In the genomic region with DNA sequence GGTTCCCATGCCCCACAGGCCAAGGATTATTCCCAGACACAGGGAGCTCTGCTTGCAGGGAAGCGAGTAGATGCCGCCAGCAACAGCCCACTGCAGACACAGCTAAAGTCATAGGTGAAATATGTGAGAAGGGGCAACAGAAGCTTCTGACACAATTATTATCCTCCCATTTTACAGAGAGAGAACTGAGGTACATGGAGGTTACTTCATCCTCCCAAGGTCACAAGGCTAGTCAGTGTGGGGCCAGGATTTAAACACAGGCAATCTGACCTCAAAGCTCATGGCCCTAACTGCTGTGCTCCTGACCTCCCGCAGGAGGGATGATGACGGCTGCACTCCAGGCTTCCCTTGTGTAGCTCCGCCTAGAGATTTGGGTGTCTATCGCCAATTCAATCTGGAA, we compare ENCODE assay signal across 32 cellular contexts. TPM values are rescaled to one million over a fixed set of nuclear protein-coding genes. Genes with fewer than 3 reads are reported as not detected.
"Had no signal": no experiment of that assay in that cellular context is flagged by ENCODE, and none has a peak within 500 bp of the region (broad histone marks: within the 10 kb centered on the region; RNA-seq: fewer than 3 reads in every experiment).

No MANE protein-coding gene starts in this region.

- H3K9me3 Mint-ChIP-seq: activated B cell treated with CpG ODN at 0.5 μM for 24 hours; activated CD4-positive, alpha-beta memory T cell treated with anti-CD3 and anti-CD28 coated beads for 36 hours; activated naive CD4-positive, alpha-beta T cell treated with anti-CD3 and anti-CD28 coated beads, Interleukin-2, amount 10 ng/mL, durations not matched to agents 7 days and 5 days; activated naive CD4-positive, alpha-beta T cell treated with anti-CD3 and anti-CD28 coated beads, Interleukin-2, amount 50 U/mL, for 72 hours; activated naive CD8-positive, alpha-beta T cell treated with anti-CD3 and anti-CD28 coated beads, Interleukin-2, amount 10 ng/mL, durations not matched to agents 7 days and 5 days; activated T-cell treated with anti-CD3 and anti-CD28 coated beads, Interleukin-2, amount 50 U/mL, for 24 hours; activated T-cell treated with anti-CD3 and anti-CD28 coated beads, Interleukin-2, amount 50 U/mL, for 72 hours; brain; central memory CD8-positive, alpha-beta T cell; dendritic cell treated with granulocyte-macrophage colony-stimulating factor and Interleukin-4, amounts not matched to agents 40 ng/mL and 50 ng/mL, for 4 days; endodermal cell; T-helper 2 cell treated with Interferon-gamma antibody and Interleukin-4, amounts not matched to agents 5 μg/mL and 100 μg/mL, for 36 hours had no signal

- H3K9me3 ChIP-seq: ascending aorta, gastrocnemius medialis had no signal

- H3K4me3 ChIP-seq: ascending aorta, coronary artery, dorsolateral prefrontal cortex, gastrocnemius medialis had no signal

- H3K4me1 Mint-ChIP-seq: activated B cell treated with CpG ODN at 0.5 μM for 24 hours; activated naive CD4-positive, alpha-beta T cell treated with anti-CD3 and anti-CD28 coated beads, Interleukin-2, amount 10 ng/mL, durations not matched to agents 7 days and 5 days; activated naive CD8-positive, alpha-beta T cell treated with anti-CD3 and anti-CD28 coated beads, Interleukin-2, amount 10 ng/mL, durations not matched to agents 7 days and 5 days; brain; central memory CD8-positive, alpha-beta T cell; T-helper 17 cell had no signal

- H3K4me3 Mint-ChIP-seq: activated B cell treated with CpG ODN at 0.5 μM for 24 hours; activated CD4-positive, alpha-beta memory T cell treated with anti-CD3 and anti-CD28 coated beads for 36 hours; activated naive CD4-positive, alpha-beta T cell treated with anti-CD3 and anti-CD28 coated beads, Interleukin-2, amount 10 ng/mL, durations not matched to agents 7 days and 5 days; activated naive CD8-positive, alpha-beta T cell treated with anti-CD3 and anti-CD28 coated beads, Interleukin-2, amount 10 ng/mL, durations not matched to agents 7 days and 5 days; activated T-cell treated with anti-CD3 and anti-CD28 coated beads, Interleukin-2, amount 50 U/mL, for 24 hours; activated T-cell treated with anti-CD3 and anti-CD28 coated beads, Interleukin-2, amount 50 U/mL, for 72 hours; brain; central memory CD8-positive, alpha-beta T cell; dendritic cell treated with granulocyte-macrophage colony-stimulating factor and Interleukin-4, amounts not matched to agents 40 ng/mL and 50 ng/mL, for 4 days; endodermal cell; T-helper 17 cell; T-helper 2 cell treated with Interferon-gamma antibody and Interleukin-4, amounts not matched to agents 5 μg/mL and 100 μg/mL, for 36 hours had no signal

- H3K27me3 ChIP-seq: ascending aorta, dorsolateral prefrontal cortex, foreskin keratinocyte, gastrocnemius medialis had no signal

- DNase-seq: activated B cell treated with CpG ODN at 0.5 μM for 24 hours; activated CD4-positive, alpha-beta memory T cell treated with anti-CD3 and anti-CD28 coated beads for 36 hours; activated CD4-positive, alpha-beta T cell treated with anti-CD3 and anti-CD28 coated beads for 48 hours; activated CD4-positive, alpha-beta T cell treated with anti-CD3 and anti-CD28 coated beads, Interleukin-2, amount 50 U/mL, for 1 hour; activated CD8-positive, alpha-beta memory T cell treated with anti-CD3 and anti-CD28 coated beads, Interleukin-2, amount 50 U/mL, for 48 hours; activated gamma-delta T cell; activated naive CD4-positive, alpha-beta T cell; activated naive CD4-positive, alpha-beta T cell treated with anti-CD3 and anti-CD28 coated beads, Interleukin-2, amount 10 ng/mL, durations not matched to agents 7 days and 5 days; activated naive CD8-positive, alpha-beta T cell treated with anti-CD3 and anti-CD28 coated beads, Interleukin-2, amount 10 ng/mL, durations not matched to agents 7 days and 5 days; activated T-cell treated with anti-CD3 and anti-CD28 coated beads for 4 hours; activated T-cell treated with anti-CD3 and anti-CD28 coated beads, Interleukin-2, amount 50 U/mL, for 24 hours; activated T-cell treated with anti-CD3 and anti-CD28 coated beads, Interleukin-2, amount 50 U/mL, for 72 hours; dorsolateral prefrontal cortex; effector memory CD4-positive, alpha-beta T cell; endodermal cell; foreskin keratinocyte; gastrocnemius medialis; glutamatergic neuron; T-helper 1 cell; T-helper 17 cell; T1000; WERI-Rb-1 had no signal

- H3K27ac Mint-ChIP-seq: activated B cell treated with CpG ODN at 0.5 μM for 24 hours; activated CD4-positive, alpha-beta memory T cell treated with anti-CD3 and anti-CD28 coated beads for 36 hours; activated naive CD4-positive, alpha-beta T cell treated with anti-CD3 and anti-CD28 coated beads, Interleukin-2, amount 10 ng/mL, durations not matched to agents 7 days and 5 days; activated naive CD4-positive, alpha-beta T cell treated with anti-CD3 and anti-CD28 coated beads, Interleukin-2, amount 50 U/mL, for 72 hours; activated naive CD8-positive, alpha-beta T cell treated with anti-CD3 and anti-CD28 coated beads, Interleukin-2, amount 10 ng/mL, durations not matched to agents 7 days and 5 days; activated T-cell treated with anti-CD3 and anti-CD28 coated beads, Interleukin-2, amount 50 U/mL, for 24 hours; activated T-cell treated with anti-CD3 and anti-CD28 coated beads, Interleukin-2, amount 50 U/mL, for 72 hours; brain; endodermal cell; T-helper 17 cell; T-helper 2 cell treated with Interferon-gamma antibody and Interleukin-4, amounts not matched to agents 5 μg/mL and 100 μg/mL, for 36 hours had no signal

- H3K36me3 Mint-ChIP-seq: activated CD4-positive, alpha-beta memory T cell treated with anti-CD3 and anti-CD28 coated beads for 36 hours; activated naive CD4-positive, alpha-beta T cell treated with anti-CD3 and anti-CD28 coated beads, Interleukin-2, amount 10 ng/mL, durations not matched to agents 7 days and 5 days; activated naive CD4-positive, alpha-beta T cell treated with anti-CD3 and anti-CD28 coated beads, Interleukin-2, amount 50 U/mL, for 72 hours; activated naive CD8-positive, alpha-beta T cell treated with anti-CD3 and anti-CD28 coated beads, Interleukin-2, amount 10 ng/mL, durations not matched to agents 7 days and 5 days; brain had no signal

- H3K4me1 ChIP-seq: ascending aorta had no signal

- ATAC-seq: activated CD4-positive, CD25-positive, alpha-beta regulatory T cell treated with anti-CD3 and anti-CD28 coated beads, Interleukin-2, amount 50 U/mL, for 24 hours; activated naive CD4-positive, alpha-beta T cell treated with anti-CD3 and anti-CD28 coated beads, Interleukin-2, amount 50 U/mL, for 72 hours; activated T-cell treated with anti-CD3 and anti-CD28 coated beads, Interleukin-2, amount 50 U/mL, for 72 hours; esophagus mucosa; foreskin keratinocyte; gastrocnemius medialis; T-helper 17 cell had no signal

- H3K36me3 ChIP-seq: gastrocnemius medialis, WERI-Rb-1 had no signal

- FAIRE-seq: bronchial epithelial cell had no signal

- H3K27ac ChIP-seq: ascending aorta, coronary artery, dorsolateral prefrontal cortex, foreskin keratinocyte, gastrocnemius medialis, WERI-Rb-1 had no signal

RNA-seq across cellular contexts. Expression of a gene that starts 15.7 kb away (rescaled TPM):
- total RNA-seq: ascending aorta had no signal
